ENCODE assay signal across 1 cellular context in genomic region chr9:77507212-77507961, GRCh38.
TF ChIP-seq lines count a peak whose summit lies in the region.

No MANE protein-coding gene starts in this region.

TF ChIP-seq in liver, 16 proteins besides CTCF, POLR2A, EP300 and RAD21 (continued from another document):
- TF ChIP-seq REST (IDR thresholded peaks at IDR 0.05): no peak
- TF ChIP-seq YY1 (IDR thresholded peaks at IDR 0.05): no peak
